ENCODE assay signal across 1 cellular context in the genomic region with DNA sequence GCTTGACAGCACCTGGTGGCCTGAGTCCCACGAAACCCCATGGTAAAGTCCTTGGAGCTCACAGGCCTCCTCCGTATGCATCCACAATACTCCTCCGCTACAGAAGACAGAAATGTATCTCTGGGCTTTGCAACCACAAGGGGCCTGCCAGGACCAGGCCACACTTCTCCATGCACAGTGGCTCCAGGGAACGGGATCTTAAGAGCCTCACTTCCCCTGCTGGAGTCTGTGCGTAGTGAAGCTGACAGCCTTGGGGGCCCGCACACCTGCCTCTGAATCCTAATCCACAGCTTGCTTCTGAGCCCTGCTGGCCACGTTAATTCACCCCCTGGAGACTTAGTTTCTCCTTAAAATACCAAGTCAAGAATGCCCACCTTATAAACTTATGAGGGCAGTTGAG.
TF ChIP-seq lines count a peak whose summit lies in the region.

No MANE protein-coding gene starts in this region.

TF ChIP-seq in H1, 55 proteins besides CTCF, POLR2A, EP300 and RAD21 (continued from another document):
- TF ChIP-seq BRCA1 (IDR thresholded peaks at IDR 0.05; ENCODE audit: low read depth, low read length) (no peak), TBP (IDR thresholded peaks at IDR 0.05; ENCODE audit: low read depth, low read length) (no peak), CREB1 (IDR thresholded peaks at IDR 0.05) (no peak), BACH1 (IDR thresholded peaks at IDR 0.05; ENCODE audit: low read length) (no peak), RFX5 (IDR thresholded peaks at IDR 0.05; ENCODE audit: borderline replicate concordance, low read depth, low read length) (no peak), TCF12 (IDR thresholded peaks at IDR 0.05; ENCODE audit: low read depth, low read length) (no peak), POU5F1 (IDR thresholded peaks at IDR 0.05; ENCODE audit: low read depth, low read length) (no peak), KDM1A (IDR thresholded peaks at IDR 0.05; ENCODE audit: borderline replicate concordance, low read length) (no peak), HDAC2 (IDR thresholded peaks at IDR 0.05; ENCODE audit: borderline replicate concordance in 1 of 2, low read depth in 2 of 2, low read length in 2 of 2) (no peak), CBX8 (IDR thresholded peaks at IDR 0.05; ENCODE audit: borderline replicate concordance, low read depth, low read length) (no peak)
- TF ChIP-seq, protein P1, sequence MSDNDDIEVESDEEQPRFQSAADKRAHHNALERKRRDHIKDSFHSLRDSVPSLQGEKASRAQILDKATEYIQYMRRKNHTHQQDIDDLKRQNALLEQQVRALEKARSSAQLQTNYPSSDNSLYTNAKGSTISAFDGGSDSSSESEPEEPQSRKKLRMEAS (IDR thresholded peaks at IDR 0.05), result no peak
- TF ChIP-seq, protein P2, sequence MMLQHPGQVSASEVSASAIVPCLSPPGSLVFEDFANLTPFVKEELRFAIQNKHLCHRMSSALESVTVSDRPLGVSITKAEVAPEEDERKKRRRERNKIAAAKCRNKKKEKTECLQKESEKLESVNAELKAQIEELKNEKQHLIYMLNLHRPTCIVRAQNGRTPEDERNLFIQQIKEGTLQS (IDR thresholded peaks at IDR 0.05; ENCODE audit: insufficient read depth, low read depth, low read length), result no peak
TF ChIP-seq in H1: peak in this region for 0.
